1 cellular context compared by ENCODE assay signal in genomic region chr4:55820260-55820659, GRCh38.
TF ChIP-seq lines count a peak whose summit lies in the region.

No MANE protein-coding gene starts in this region.

TF ChIP-seq in IMR-90, 13 proteins besides CTCF, POLR2A, EP300 and RAD21:
- TF ChIP-seq RFX5 (IDR thresholded peaks at IDR 0.05; ENCODE audit: low read depth, low read length) (no peak), CEBPB (IDR thresholded peaks at IDR 0.05; ENCODE audit: low read depth, low read length) (peak; percentile 53), FOS (IDR thresholded peaks at IDR 0.05; ENCODE audit: low read depth, low read length) (no peak), USF2 (IDR thresholded peaks at IDR 0.05; ENCODE audit: low read depth, low read length) (no peak)
